ENCODE assay signal across 6 cellular contexts in genomic region chr17:38747385-38748328, GRCh38. TPM values are rescaled to one million over a fixed set of nuclear protein-coding genes. Genes with fewer than 3 reads are reported as not detected.
DNase-seq lines count a peak whose midpoint lies in the region; ATAC-seq and TF ChIP-seq lines count a peak whose summit lies in the region.

No MANE protein-coding gene starts in this region.

- H3K27me3 ChIP-seq in CD4-positive, CD25-positive, alpha-beta regulatory T cell (ENCODE audit: control insufficient read depth, insufficient read depth, low read length): peaks cover 20% of the 10 kb centered on the region
- no peaks in the 10 kb centered on the region for H3K27me3 ChIP-seq in fibroblast of lung (ENCODE audit: control insufficient read depth, insufficient read depth, low read length)

- peaks cover 0 to 3% (median 0%) of the 10 kb centered on the region in 7 donors for H3K9me3 Mint-ChIP-seq in CD4-positive, CD25-positive, alpha-beta regulatory T cell
- no peaks in the 10 kb centered on the region for H3K9me3 Mint-ChIP-seq in stimulated activated naive CD8-positive, alpha-beta T cell treated with anti-CD3 and anti-CD28 coated beads, Interleukin-15, amount 100 ng/mL, for 72 hours

- ATAC-seq in CD4-positive, CD25-positive, alpha-beta regulatory T cell (ENCODE audit: low read depth in 2 of 2): no peak
- ATAC-seq in stimulated activated naive CD8-positive, alpha-beta T cell treated with anti-CD3 and anti-CD28 coated beads, Interleukin-15, amount 100 ng/mL, for 72 hours: no peak
- no peak for ATAC-seq in HG03108 (IDR thresholded peaks at IDR 0.05; ENCODE audit: unreplicated experiment)

- no peak for DNase-seq in CD4-positive, CD25-positive, alpha-beta regulatory T cell
- DNase-seq in NCI-H2227 (lab: John Stamatoyannopoulos, UW; ENCODE audit: unreplicated experiment): peak; percentile 61
- DNase-seq in fibroblast of lung (ENCODE audit: low read depth in 2 of 2): no peak
- DNase-seq in stimulated activated naive CD8-positive, alpha-beta T cell treated with anti-CD3 and anti-CD28 coated beads, Interleukin-15, amount 100 ng/mL, for 72 hours: no peak
- DNase-seq in activated CD4-positive, CD25-positive, alpha-beta regulatory T cell (lab: John Stamatoyannopoulos, UW): no peak

- no peak for TF ChIP-seq CTCF in fibroblast of lung (conservative IDR thresholded peaks at IDR 0.05 in 1 of 2, IDR thresholded peaks at IDR 0.05 in 1 of 2; ENCODE audit: low read depth in 1 of 2, low read length in 2 of 2)

- H3K9me3 ChIP-seq in CD4-positive, CD25-positive, alpha-beta regulatory T cell (ENCODE audit: control insufficient read depth in 2 of 2, low read length in 2 of 2): no peaks in the 10 kb centered on the region
- H3K9me3 ChIP-seq in fibroblast of lung (ENCODE audit: control insufficient read depth, insufficient read depth, low read depth, low read length): no peaks in the 10 kb centered on the region

- peaks cover 49% of the 10 kb centered on the region for H3K4me1 ChIP-seq in CD4-positive, CD25-positive, alpha-beta regulatory T cell (ENCODE audit: control insufficient read depth, insufficient read depth, low read length, poor library complexity, severe bottlenecking)
- H3K4me1 ChIP-seq in fibroblast of lung (ENCODE audit: control insufficient read depth, extremely low read depth, insufficient read depth, low read length): peaks cover 13% of the 10 kb centered on the region

- no peak overlapping the region for H3K4me3 ChIP-seq in CD4-positive, CD25-positive, alpha-beta regulatory T cell (ENCODE audit: low read depth, low read length)
- H3K4me3 ChIP-seq in fibroblast of lung (replicated peaks in 1 of 4; ENCODE audit: control extremely low read depth in 1 of 4, insufficient read depth in 1 of 4, low read depth in 3 of 4, low read length in 4 of 4): peak overlapping the region; percentile 71 to 89 (median 78)

- H3K27ac Mint-ChIP-seq in CD4-positive, CD25-positive, alpha-beta regulatory T cell: no peak overlapping the region
- H3K27ac Mint-ChIP-seq in stimulated activated naive CD8-positive, alpha-beta T cell treated with anti-CD3 and anti-CD28 coated beads, Interleukin-15, amount 100 ng/mL, for 72 hours: no peak overlapping the region

- peaks cover 57% of the 10 kb centered on the region for H3K27me3 Mint-ChIP-seq in CD4-positive, CD25-positive, alpha-beta regulatory T cell
- H3K27me3 Mint-ChIP-seq in stimulated activated naive CD8-positive, alpha-beta T cell treated with anti-CD3 and anti-CD28 coated beads, Interleukin-15, amount 100 ng/mL, for 72 hours: peaks cover 80% of the 10 kb centered on the region

- H3K4me2 ChIP-seq in fibroblast of lung (ENCODE audit: extremely low read depth, insufficient read depth, low read length): peak overlapping the region; percentile 91

- peak overlapping the region in 3 of 4 donors; percentile 53 to 72 (median 54) for H3K4me3 Mint-ChIP-seq in CD4-positive, CD25-positive, alpha-beta regulatory T cell
- peak overlapping the region; percentile 85 for H3K4me3 Mint-ChIP-seq in stimulated activated naive CD8-positive, alpha-beta T cell treated with anti-CD3 and anti-CD28 coated beads, Interleukin-15, amount 100 ng/mL, for 72 hours

- no peak overlapping the region for H3K27ac ChIP-seq in CD4-positive, CD25-positive, alpha-beta regulatory T cell (ENCODE audit: insufficient read depth, low read length, poor library complexity, severe bottlenecking)
- peak overlapping the region; percentile 81 for H3K27ac ChIP-seq in fibroblast of lung (ENCODE audit: insufficient read depth, low read length)

- no peaks in the 10 kb centered on the region for H3K36me3 ChIP-seq in CD4-positive, CD25-positive, alpha-beta regulatory T cell (ENCODE audit: control insufficient read depth, insufficient read depth, low read length)
- peaks cover 2% of the 10 kb centered on the region for H3K36me3 ChIP-seq in fibroblast of lung (ENCODE audit: control insufficient read depth, insufficient read depth, low read length)

- peaks cover 17% of the 10 kb centered on the region for H3K36me3 Mint-ChIP-seq in CD4-positive, CD25-positive, alpha-beta regulatory T cell

- H3K9ac ChIP-seq in fibroblast of lung (ENCODE audit: insufficient read depth, low read length): peak overlapping the region; percentile 83

- peak overlapping the region; percentile 50 for H2AFZ ChIP-seq in fibroblast of lung (ENCODE audit: low read length)

- peaks cover 7 to 47% (median 20%) of the 10 kb centered on the region in 4 donors for H3K4me1 Mint-ChIP-seq in CD4-positive, CD25-positive, alpha-beta regulatory T cell
- H3K4me1 Mint-ChIP-seq in stimulated activated naive CD8-positive, alpha-beta T cell treated with anti-CD3 and anti-CD28 coated beads, Interleukin-15, amount 100 ng/mL, for 72 hours: peaks cover 51% of the 10 kb centered on the region

- H4K20me1 ChIP-seq in fibroblast of lung (ENCODE audit: control insufficient read depth, extremely low read depth, insufficient read depth, low read length): no peaks in the 10 kb centered on the region

- H3K79me2 ChIP-seq in fibroblast of lung (ENCODE audit: control insufficient read depth, insufficient read depth, low read length): peaks cover 47% of the 10 kb centered on the region

RNA-seq across cellular contexts. Expression of gene PCGF2, which starts 0.5 kb away (rescaled TPM):
- total RNA-seq in CD4-positive, CD25-positive, alpha-beta regulatory T cell: 0.25 TPM
- not detected for polyA plus RNA-seq in CD4-positive, CD25-positive, alpha-beta regulatory T cell
- 2.3 and 4.0 TPM in 2 replicates for total RNA-seq in fibroblast of lung
- polyA plus RNA-seq in fibroblast of lung: 8.0 and 10.5 TPM in 2 replicates
- 35.7 and 39.0 TPM in 2 replicates for polyA plus RNA-seq in fibroblast of lung (2012)
- polyA minus RNA-seq in fibroblast of lung (ENCODE audit: low replicate concordance): 34.4 and 47.9 TPM in 2 replicates

RNA-seq across cellular contexts. Expression of gene PSMB3, which starts 4.9 kb away (rescaled TPM):
- 107 TPM for total RNA-seq in CD4-positive, CD25-positive, alpha-beta regulatory T cell
- polyA plus RNA-seq in CD4-positive, CD25-positive, alpha-beta regulatory T cell: 100 to 1,000 TPM; 473 to 589 (median 509) TPM
- 215 and 299 TPM in 2 replicates for total RNA-seq in fibroblast of lung
- polyA plus RNA-seq in fibroblast of lung: 210 and 334 TPM in 2 replicates
- polyA plus RNA-seq in fibroblast of lung (2012): 196 and 333 TPM in 2 replicates
- polyA minus RNA-seq in fibroblast of lung (ENCODE audit: low replicate concordance): 291 and 439 TPM in 2 replicates

RNA-seq across cellular contexts. Expression of gene CISD3, which starts 17.5 kb away (rescaled TPM):
- total RNA-seq in CD4-positive, CD25-positive, alpha-beta regulatory T cell: 8.7 TPM
- polyA plus RNA-seq in CD4-positive, CD25-positive, alpha-beta regulatory T cell: 10 to 100 TPM; 31.7 to 62.6 (median 40.6) TPM
- 4.0 and 4.4 TPM in 2 replicates for total RNA-seq in fibroblast of lung
- 5.7 and 7.6 TPM in 2 replicates for polyA plus RNA-seq in fibroblast of lung
- 26.6 and 36.9 TPM in 2 replicates for polyA plus RNA-seq in fibroblast of lung (2012)
- polyA minus RNA-seq in fibroblast of lung (ENCODE audit: low replicate concordance): 14.4 and 14.9 TPM in 2 replicates

RNA-seq across cellular contexts. Expression of gene MLLT6, which starts 42.6 kb away (rescaled TPM):
- 361 TPM for total RNA-seq in CD4-positive, CD25-positive, alpha-beta regulatory T cell
- 1 to 10 TPM; 5.2 to 6.8 (median 6.6) TPM for polyA plus RNA-seq in CD4-positive, CD25-positive, alpha-beta regulatory T cell
- 17.7 and 20.0 TPM in 2 replicates for total RNA-seq in fibroblast of lung
- 14.3 and 15.4 TPM in 2 replicates for polyA plus RNA-seq in fibroblast of lung
- 14.2 and 18.2 TPM in 2 replicates for polyA plus RNA-seq in fibroblast of lung (2012)
- 17.6 and 34.5 TPM in 2 replicates for polyA minus RNA-seq in fibroblast of lung (ENCODE audit: low replicate concordance)

RNA-seq across cellular contexts. Expression of gene PIP4K2B, which starts 51.7 kb away (rescaled TPM):
- total RNA-seq in CD4-positive, CD25-positive, alpha-beta regulatory T cell: 29.5 TPM
- 10 to 100 TPM; 11.6 to 18.5 (median 16.9) TPM for polyA plus RNA-seq in CD4-positive, CD25-positive, alpha-beta regulatory T cell
- 38.5 and 43.8 TPM in 2 replicates for total RNA-seq in fibroblast of lung
- polyA plus RNA-seq in fibroblast of lung: 30.6 and 33.5 TPM in 2 replicates
- 34.7 and 34.9 TPM in 2 replicates for polyA plus RNA-seq in fibroblast of lung (2012)
- 54.0 and 77.6 TPM in 2 replicates for polyA minus RNA-seq in fibroblast of lung (ENCODE audit: low replicate concordance)
